Comparison of ENCODE assay signal across 8 cellular contexts in genomic region chr9:35112257-35113020, GRCh38. TPM values are rescaled to one million over a fixed set of nuclear protein-coding genes. Genes with fewer than 3 reads are reported as not detected.
A peak's percentile ranks its signal among the peaks of the same experiment; 100 is the strongest.
DNase-seq lines count a peak whose midpoint lies in the region; ATAC-seq and TF ChIP-seq lines count a peak whose summit lies in the region.

No MANE protein-coding gene starts in this region.

- H3K27ac ChIP-seq in ectodermal cell (ENCODE audit: insufficient read depth, low read depth, low read length, poor library complexity, severe bottlenecking) (no peak overlapping the region), SJCRH30 (no peak overlapping the region; the same call in 1 of the 2 replicates)

- no peaks in the 10 kb centered on the region for H3K9me3 Mint-ChIP-seq in natural killer cell

- no peaks in the 10 kb centered on the region for H3K27me3 ChIP-seq in BJ (ENCODE audit: control insufficient read depth, insufficient read depth, low read length)
- H3K27me3 ChIP-seq in NT2/D1 (ENCODE audit: insufficient read depth, insufficient read length), result no peaks in the 10 kb centered on the region
- peaks cover 3% of the 10 kb centered on the region for H3K27me3 ChIP-seq in ectodermal cell (ENCODE audit: control insufficient read depth, insufficient read depth, low read length, poor library complexity, severe bottlenecking)
- H3K27me3 ChIP-seq in SJCRH30, result no peaks in the 10 kb centered on the region

- POLR2A ChIA-PET in BJ (lab: Charles Lee), result interaction anchor here (0.7 kb wide), 1 partner anchor 19 kb away, joined by 7 read pairs; no protein-coding TSS in a partner anchor

- H3K9me3 ChIP-seq in NT2/D1 (ENCODE audit: insufficient read depth, low read length) (no peaks in the 10 kb centered on the region), ectodermal cell (ENCODE audit: control insufficient read depth, low read length) (no peaks in the 10 kb centered on the region), SJCRH30 (replicated peaks) (no peaks in the 10 kb centered on the region)

- H3K4me1 Mint-ChIP-seq in natural killer cell, result peaks cover 66 to 81% of the 10 kb centered on the region in 2 donors

- H3K27me3 Mint-ChIP-seq in natural killer cell (ENCODE audit: low read depth in 2 of 2), result no peaks in the 10 kb centered on the region

- CTCF ChIA-PET in BJ (lab: Yijun Ruan, JAX), result interaction anchor here (0.6 to 2.4 kb wide), 4 partner anchors 9 to 442 kb away, joined by 3 to 12 read pairs (median 4); partner anchors contain the start of genes PIGO and STOML2

- H3K4me3 Mint-ChIP-seq in natural killer cell, result peak overlapping the region; percentile 85

- ATAC-seq in natural killer cell (no peak), HG03039 (IDR thresholded peaks at IDR 0.05; ENCODE audit: unreplicated experiment) (no peak)

- peak overlapping the region; percentile 39 for H3K4me3 ChIP-seq in BJ (ENCODE audit: low read depth, low read length)
- no peak overlapping the region for H3K4me3 ChIP-seq in NT2/D1 (ENCODE audit: insufficient read length, low read depth)
- H3K4me3 ChIP-seq in ectodermal cell (ENCODE audit: insufficient read depth, low read depth, low read length), result peak overlapping the region; percentile 21
- H3K4me3 ChIP-seq in SJCRH30, result no peak overlapping the region

- H3K36me3 ChIP-seq in BJ (ENCODE audit: control insufficient read depth, insufficient read depth, low read length), result peaks cover 11% of the 10 kb centered on the region
- H3K36me3 ChIP-seq in NT2/D1 (ENCODE audit: insufficient read depth, insufficient read length, low read length), result peaks cover 14% of the 10 kb centered on the region
- H3K36me3 ChIP-seq in ectodermal cell (ENCODE audit: control insufficient read depth, insufficient read depth, low read length), result peaks cover 4% of the 10 kb centered on the region
- no peaks in the 10 kb centered on the region for H3K36me3 ChIP-seq in SJCRH30

- no peaks in the 10 kb centered on the region for H3K36me3 Mint-ChIP-seq in natural killer cell

- no peak for TF ChIP-seq CTCF in BJ (IDR thresholded peaks at IDR 0.05; ENCODE audit: insufficient read depth, low read depth, low read length)
- no peak for TF ChIP-seq CTCF in natural killer cell (IDR thresholded peaks at IDR 0.05)

- DNase-seq in BJ (ENCODE audit: low read depth), result no peak
- no peak for DNase-seq in NT2/D1 (ENCODE audit: low read depth, low spot score)
- no peak for DNase-seq in natural killer cell
- no peak for DNase-seq in effector CD4-positive, alpha-beta T cell
- no peak for DNase-seq in SJCRH30
- no peak for DNase-seq in islet precursor cell

- peak overlapping the region; percentile 36 for H3K9ac ChIP-seq in NT2/D1 (ENCODE audit: insufficient read length, low read depth)

- peak overlapping the region; percentile 90 to 97 for H3K27ac Mint-ChIP-seq in natural killer cell

- H3K4me1 ChIP-seq in NT2/D1 (ENCODE audit: insufficient read depth, insufficient read length) (peaks cover 22% of the 10 kb centered on the region), ectodermal cell (ENCODE audit: control insufficient read depth, insufficient read depth, low read length) (peaks cover 22% of the 10 kb centered on the region), SJCRH30 (peaks cover 14% of the 10 kb centered on the region)

- intact Hi-C loops in natural killer cell (cut with micrococcal nuclease), result loop anchor here (10.0 kb wide), 1 partner anchor 702 kb away; the partner anchor contains the start of genes HINT2 and SPAG8

- WGBS in ectodermal cell, 2 experiments, result 87 to 94% methylated on average over 3 of the region's 3 CpGs

RNA-seq across cellular contexts. Expression of gene ATOSB, which starts 3.2 kb away (rescaled TPM):
- 41.0 and 51.0 TPM in 2 replicates for polyA plus RNA-seq in BJ (2011; rRNA removed)
- 26.1 and 33.2 TPM in 2 replicates for polyA minus RNA-seq in BJ (2011; rRNA and poly(A)+ RNA removed)
- polyA plus RNA-seq in ectodermal cell (2013, experiment 1 of 4), result 19.9 TPM
- 17.4 TPM for polyA plus RNA-seq in ectodermal cell (2013, experiment 2 of 4)
- polyA plus RNA-seq in ectodermal cell (2013, experiment 3 of 4), result 16.0 TPM
- polyA plus RNA-seq in ectodermal cell (2013, experiment 4 of 4), result 18.7 TPM
- 10 to 100 TPM; 21.0 to 28.3 (median 23.9) TPM for total RNA-seq in natural killer cell
- total RNA-seq in SJCRH30 (2014; rRNA removed; shearing (Covaris generic)), result 4.0 and 4.5 TPM in 2 replicates

RNA-seq across cellular contexts. Expression of gene STOML2, which starts 9.5 kb away (rescaled TPM):
- polyA plus RNA-seq in BJ (2011; rRNA removed), result 134 and 170 TPM in 2 replicates
- polyA minus RNA-seq in BJ (2011; rRNA and poly(A)+ RNA removed), result 44.9 and 88.0 TPM in 2 replicates
- 173 TPM for polyA plus RNA-seq in ectodermal cell (2013, experiment 1 of 4)
- 163 TPM for polyA plus RNA-seq in ectodermal cell (2013, experiment 2 of 4)
- polyA plus RNA-seq in ectodermal cell (2013, experiment 3 of 4), result 129 TPM
- 148 TPM for polyA plus RNA-seq in ectodermal cell (2013, experiment 4 of 4)
- total RNA-seq in natural killer cell, result 10 to 100 TPM; 41.4 to 43.9 (median 41.6) TPM
- total RNA-seq in SJCRH30 (2014; rRNA removed; shearing (Covaris generic)), result 147 and 148 TPM in 2 replicates

RNA-seq across cellular contexts. Expression of gene PIGO, which starts 16.0 kb away (rescaled TPM):
- 18.7 and 26.9 TPM in 2 replicates for polyA plus RNA-seq in BJ (2011; rRNA removed)
- polyA minus RNA-seq in BJ (2011; rRNA and poly(A)+ RNA removed), result 10.6 and 20.0 TPM in 2 replicates
- polyA plus RNA-seq in ectodermal cell (2013, experiment 1 of 4), result 21.6 TPM
- polyA plus RNA-seq in ectodermal cell (2013, experiment 2 of 4), result 19.7 TPM
- 17.9 TPM for polyA plus RNA-seq in ectodermal cell (2013, experiment 3 of 4)
- polyA plus RNA-seq in ectodermal cell (2013, experiment 4 of 4), result 19.7 TPM
- 10 to 100 TPM; 23.6 to 28.2 (median 27.7) TPM for total RNA-seq in natural killer cell
- total RNA-seq in SJCRH30 (2014; rRNA removed; shearing (Covaris generic)), result 9.7 and 10.1 TPM in 2 replicates

RNA-seq across cellular contexts. Expression of gene FANCG, which starts 32.7 kb away (rescaled TPM):
- 11.9 and 13.6 TPM in 2 replicates for polyA plus RNA-seq in BJ (2011; rRNA removed)
- 12.5 and 13.6 TPM in 2 replicates for polyA minus RNA-seq in BJ (2011; rRNA and poly(A)+ RNA removed)
- 80.4 TPM for polyA plus RNA-seq in ectodermal cell (2013, experiment 1 of 4)
- polyA plus RNA-seq in ectodermal cell (2013, experiment 2 of 4), result 86.7 TPM
- polyA plus RNA-seq in ectodermal cell (2013, experiment 3 of 4), result 56.1 TPM
- polyA plus RNA-seq in ectodermal cell (2013, experiment 4 of 4), result 67.0 TPM
- total RNA-seq in natural killer cell, result 10 to 100 TPM; 33.9 to 38.9 (median 35.7) TPM
- 60.4 and 83.6 TPM in 2 replicates for total RNA-seq in SJCRH30 (2014; rRNA removed; shearing (Covaris generic))

RNA-seq across cellular contexts. Expression of gene VCP, which starts 40.0 kb away (rescaled TPM):
- polyA plus RNA-seq in BJ (2011; rRNA removed), result 305 and 333 TPM in 2 replicates
- 230 and 336 TPM in 2 replicates for polyA minus RNA-seq in BJ (2011; rRNA and poly(A)+ RNA removed)
- 310 TPM for polyA plus RNA-seq in ectodermal cell (2013, experiment 1 of 4)
- 337 TPM for polyA plus RNA-seq in ectodermal cell (2013, experiment 2 of 4)
- polyA plus RNA-seq in ectodermal cell (2013, experiment 3 of 4), result 217 TPM
- 273 TPM for polyA plus RNA-seq in ectodermal cell (2013, experiment 4 of 4)
- total RNA-seq in natural killer cell, result 100 to 1,000 TPM; 303 to 338 (median 322) TPM
- 219 and 225 TPM in 2 replicates for total RNA-seq in SJCRH30 (2014; rRNA removed; shearing (Covaris generic))

Comparison
In these comparisons a context has a peak if more than half of its experiments do, and no peak if none do; other contexts are left out.
1. H3K4me3 ChIP-seq: peak in BJ (single experiment) and ectodermal cell (single experiment); none in NT2/D1 (single experiment) and SJCRH30 (single experiment).